ENCODE assay signal across 11 cellular contexts in the genomic region with DNA sequence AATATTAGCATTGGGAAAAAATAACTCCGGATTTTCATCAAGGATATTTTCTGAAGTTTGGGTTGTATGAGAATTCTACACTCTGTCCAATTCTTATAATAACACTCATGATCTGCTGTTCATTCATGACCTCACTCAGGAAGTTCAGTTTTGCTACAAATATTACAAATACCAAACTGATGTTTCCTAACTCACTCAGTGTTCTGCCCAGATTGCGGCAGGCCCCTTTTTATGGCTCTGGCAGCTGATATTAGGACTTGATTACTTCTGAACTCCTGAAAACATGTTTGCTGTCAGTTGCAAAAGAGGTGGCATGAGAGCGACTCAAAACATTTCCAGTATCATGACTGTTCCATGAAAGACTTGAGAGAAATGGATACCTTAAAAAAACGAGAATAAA.
DNase-seq lines count a peak whose midpoint lies in the region; ATAC-seq and TF ChIP-seq lines count a peak whose summit lies in the region.
"Had no signal": no experiment of that assay in that cellular context is flagged by ENCODE, and none has a peak within 500 bp of the region (broad histone marks: within the 10 kb centered on the region; RNA-seq: fewer than 3 reads in every experiment).

No MANE protein-coding gene starts in this region.

- no peak for TF ChIP-seq CTCF in body of pancreas (IDR thresholded peaks at IDR 0.05)
- TF ChIP-seq CTCF in smooth muscle cell (IDR thresholded peaks at IDR 0.05; ENCODE audit: borderline replicate concordance, insufficient read depth, poor library complexity, severe bottlenecking) = no peak

- peak overlapping the region; percentile 78 for H3K27ac ChIP-seq in GM23248
- H3K27ac ChIP-seq in body of pancreas = peak overlapping the region; percentile 45 to 68 (median 58)
- peak overlapping the region; percentile 58 for H3K27ac ChIP-seq in smooth muscle cell (ENCODE audit: low read depth)

- peak overlapping the region; percentile 64 for H3K9ac ChIP-seq in GM23248
- H3K9ac ChIP-seq in smooth muscle cell (ENCODE audit: low read depth) = no peak overlapping the region

- no peaks in the 10 kb centered on the region for H3K9me2 ChIP-seq in GM23248 (ENCODE audit: insufficient read depth)

- H3K4me1 ChIP-seq in GM23248 (ENCODE audit: insufficient read depth) (peaks cover 31% of the 10 kb centered on the region), body of pancreas (peaks cover 23% of the 10 kb centered on the region), smooth muscle cell (ENCODE audit: low read depth) (no peaks in the 10 kb centered on the region)

- in situ Hi-C loops in GM23248 (cut with MboI) = no loop called here

- H3K36me3 Mint-ChIP-seq in stimulated activated naive B cell treated with anti-CD40 and anti-IgM and Interleukin-4, amounts not matched to agents 10 μg/mL and 1 μg/mL and 100 μg/mL, for 72 hours = peaks cover 0 to 11% of the 10 kb centered on the region in 2 donors

- ATAC-seq in body of pancreas (peak; percentile 78), GM18505 (IDR thresholded peaks at IDR 0.05; ENCODE audit: unreplicated experiment) (no peak), GM18517 (IDR thresholded peaks at IDR 0.05; ENCODE audit: unreplicated experiment) (no peak)
- no peak for ATAC-seq in stimulated activated naive B cell treated with anti-CD40 and anti-IgM and Interleukin-4, amounts not matched to agents 10 μg/mL and 1 μg/mL and 100 μg/mL, for 72 hours (replicated peaks)

- H4K20me1 ChIP-seq in GM23248 (ENCODE audit: insufficient read depth) (no peaks in the 10 kb centered on the region), smooth muscle cell (ENCODE audit: low read depth) (no peaks in the 10 kb centered on the region)

- H3K79me2 ChIP-seq in GM23248 (ENCODE audit: insufficient read depth) = no peaks in the 10 kb centered on the region
- no peaks in the 10 kb centered on the region for H3K79me2 ChIP-seq in smooth muscle cell (ENCODE audit: low read depth)

- H3F3A ChIP-seq in GM23248 (ENCODE audit: insufficient read depth) = peaks cover 22% of the 10 kb centered on the region; the same call in 1 of the 2 replicates
- H3F3A ChIP-seq in smooth muscle cell (ENCODE audit: low read depth) = no peaks in the 10 kb centered on the region

- H3K9me3 ChIP-seq in GM23248 (ENCODE audit: low read depth) = no peaks in the 10 kb centered on the region
- no peaks in the 10 kb centered on the region for H3K9me3 ChIP-seq in body of pancreas
- no peaks in the 10 kb centered on the region for H3K9me3 ChIP-seq in smooth muscle cell (replicated peaks; ENCODE audit: low read depth)

- H3K27me3 ChIP-seq in GM23248 (replicated peaks; ENCODE audit: insufficient read depth) = no peaks in the 10 kb centered on the region
- H3K27me3 ChIP-seq in body of pancreas = no peaks in the 10 kb centered on the region
- no peaks in the 10 kb centered on the region for H3K27me3 ChIP-seq in smooth muscle cell (ENCODE audit: low read depth)

- H2AFZ ChIP-seq in GM23248 = peak overlapping the region; percentile 6; the same call in 1 of the 2 replicates
- H2AFZ ChIP-seq in smooth muscle cell (ENCODE audit: low read depth) = no peak overlapping the region

- peak overlapping the region; percentile 80 for H3K4me2 ChIP-seq in GM23248 (ENCODE audit: unreplicated experiment)
- peak overlapping the region; percentile 29 for H3K4me2 ChIP-seq in smooth muscle cell

- H3K4me1 Mint-ChIP-seq in stimulated activated naive B cell treated with anti-CD40 and anti-IgM and Interleukin-4, amounts not matched to agents 10 μg/mL and 1 μg/mL and 100 μg/mL, for 72 hours = no peaks in the 10 kb centered on the region

- H3K4me3 Mint-ChIP-seq in stimulated activated naive B cell treated with anti-CD40 and anti-IgM and Interleukin-4, amounts not matched to agents 10 μg/mL and 1 μg/mL and 100 μg/mL, for 72 hours = no peak overlapping the region
- H3K4me3 Mint-ChIP-seq: T-helper 1 cell treated with Interleukin-12 subunit alpha and Interleukin-12 subunit beta and Interleukin-4 antibody, amounts not matched to agents 30 μg/mL and 1 μg/mL, for 36 hours had no signal

- H3K36me3 ChIP-seq in GM23248 (ENCODE audit: low read depth) (no peaks in the 10 kb centered on the region), body of pancreas (replicated peaks in 1 of 2; ENCODE audit: insufficient read depth in 1 of 2, low read depth in 2 of 2) (no peaks in the 10 kb centered on the region), smooth muscle cell (ENCODE audit: low read depth) (no peaks in the 10 kb centered on the region)

- H3K9me3 Mint-ChIP-seq in stimulated activated naive B cell treated with anti-CD40 and anti-IgM and Interleukin-4, amounts not matched to agents 10 μg/mL and 1 μg/mL and 100 μg/mL, for 72 hours = no peaks in the 10 kb centered on the region
- H3K9me3 Mint-ChIP-seq: T-helper 1 cell treated with Interleukin-12 subunit alpha and Interleukin-12 subunit beta and Interleukin-4 antibody, amounts not matched to agents 30 μg/mL and 1 μg/mL, for 36 hours had no signal

- peaks cover 0 to 6% of the 10 kb centered on the region in 2 donors for H3K27me3 Mint-ChIP-seq in stimulated activated naive B cell treated with anti-CD40 and anti-IgM and Interleukin-4, amounts not matched to agents 10 μg/mL and 1 μg/mL and 100 μg/mL, for 72 hours

- no peak overlapping the region for H3K27ac Mint-ChIP-seq in stimulated activated naive B cell treated with anti-CD40 and anti-IgM and Interleukin-4, amounts not matched to agents 10 μg/mL and 1 μg/mL and 100 μg/mL, for 72 hours
- H3K27ac Mint-ChIP-seq: T-helper 1 cell treated with Interleukin-12 subunit alpha and Interleukin-12 subunit beta and Interleukin-4 antibody, amounts not matched to agents 30 μg/mL and 1 μg/mL, for 36 hours had no signal

- DNase-seq in GM23248 (peak; percentile 92), body of pancreas (peak in 3 of 4 donors; percentile 41 to 51 (median 43)), iris pigment epithelial cell (ENCODE audit: low read depth) (peak; percentile 95), smooth muscle cell (lab: John Stamatoyannopoulos, UW; ENCODE audit: unreplicated experiment) (no peak), inferior parietal cortex (ENCODE audit: extremely low spot score) (no peak)
- DNase-seq in stimulated activated naive B cell treated with anti-CD40 and anti-IgM and Interleukin-4, amounts not matched to agents 10 μg/mL and 1 μg/mL and 100 μg/mL, for 72 hours = no peak
- DNase-seq: DND-41, NCI-H2171 had no signal

- H3K4me3 ChIP-seq in GM23248 = peak overlapping the region; percentile 47
- no peak overlapping the region for H3K4me3 ChIP-seq in body of pancreas
- no peak overlapping the region for H3K4me3 ChIP-seq in smooth muscle cell

- TF ChIP-seq POLR2A in body of pancreas (IDR thresholded peaks at IDR 0.05) (no peak), GM18505 (IDR thresholded peaks at IDR 0.05; ENCODE audit: borderline replicate concordance, extremely low read depth, insufficient read depth, insufficient read length) (no peak)

- WGBS in GM23248 (ENCODE audit: low coverage in 1 of 2, low lambda C conversion rate in 2 of 2, missing lambda C conversion rate in 2 of 2), 2 experiments = 1% methylated on average over 4 of the region's 4 CpGs
- WGBS in body of pancreas, 2 donors = 43 to 57% methylated on average over 4 of the region's 4 CpGs
- 46% methylated on average over 4 of the region's 4 CpGs for WGBS in smooth muscle cell (ENCODE audit: low lambda C conversion rate)

- intact Hi-C loops in body of pancreas (cut with DNase I) = no loop called here

Comparison
In these comparisons a context has a peak if more than half of its experiments do, and no peak if none do; other contexts are left out.
1. DNase-seq: peak in GM23248 (single experiment), body of pancreas (3 of 4) and iris pigment epithelial cell (single experiment); none in smooth muscle cell (single experiment), stimulated activated naive B cell treated with anti-CD40 and anti-IgM and Interleukin-4, amounts not matched to agents 10 μg/mL and 1 μg/mL and 100 μg/mL, for 72 hours (single experiment) and inferior parietal cortex (single experiment).
2. Peak in every context shown above with its lines, with median percentiles within 50 percentile points of each other: H3K27ac ChIP-seq.